8 cellular contexts compared by ENCODE assay signal in genomic region chr16:17469011-17469741, GRCh38. TPM values are rescaled to one million over a fixed set of nuclear protein-coding genes. Genes with fewer than 3 reads are reported as not detected.
DNase-seq lines count a peak whose midpoint lies in the region; ATAC-seq, FAIRE-seq and TF ChIP-seq lines count a peak whose summit lies in the region.

No MANE protein-coding gene starts in this region.

- POLR2A ChIA-PET in activated CD4-positive, alpha-beta memory T cell treated with anti-CD3 and anti-CD28 coated beads for 36 hours (lab: Charles Lee), result interaction anchor here (0.5 to 0.6 kb wide), 2 partner anchors 123 to 1319 kb away, joined by 3 read pairs; no protein-coding TSS in a partner anchor

- H3K36me3 Mint-ChIP-seq in activated CD4-positive, alpha-beta memory T cell treated with anti-CD3 and anti-CD28 coated beads for 36 hours, result no peaks in the 10 kb centered on the region

- peak overlapping the region; percentile 86 for H3K4me3 Mint-ChIP-seq in activated CD4-positive, alpha-beta memory T cell treated with anti-CD3 and anti-CD28 coated beads for 36 hours

- H3K27ac ChIP-seq in iPS-18a (ENCODE audit: low read length) (no peak overlapping the region), stomach smooth muscle (ENCODE audit: low read length) (no peak overlapping the region)

- CTCF ChIA-PET in activated CD4-positive, alpha-beta memory T cell treated with anti-CD3 and anti-CD28 coated beads for 36 hours (lab: Charles Lee), result interaction anchor here (1.0 to 3.3 kb wide), 7 partner anchors 9 to 608 kb away, joined by 3 to 24 read pairs (median 12); no protein-coding TSS in a partner anchor

- H3K4me3 ChIP-seq in iPS-18a (ENCODE audit: low read length), result peak overlapping the region; percentile 53
- peak overlapping the region; percentile 84 to 85 for H3K4me3 ChIP-seq in stomach smooth muscle (ENCODE audit: low read length in 2 of 2)

- no peaks in the 10 kb centered on the region for H3K36me3 ChIP-seq in iPS-18a (ENCODE audit: control insufficient read depth, low read depth, low read length)
- H3K36me3 ChIP-seq in stomach smooth muscle (ENCODE audit: control insufficient read depth in 2 of 2, insufficient read depth in 2 of 2, low read length in 2 of 2), result no peaks in the 10 kb centered on the region

- H3K9ac ChIP-seq in iPS-18a (ENCODE audit: low read length) (no peak overlapping the region), stomach smooth muscle (ENCODE audit: low read length in 2 of 2) (peak overlapping the region; percentile 64 to 69)

- ATAC-seq in HG02571 (IDR thresholded peaks at IDR 0.05; ENCODE audit: unreplicated experiment), result no peak

- peaks cover 40% of the 10 kb centered on the region for H3K4me1 Mint-ChIP-seq in activated CD4-positive, alpha-beta memory T cell treated with anti-CD3 and anti-CD28 coated beads for 36 hours (ENCODE audit: low read depth)

- no peaks in the 10 kb centered on the region for H3K9me3 ChIP-seq in iPS-18a (ENCODE audit: control insufficient read depth, low read depth, low read length)
- no peaks in the 10 kb centered on the region for H3K9me3 ChIP-seq in stomach smooth muscle (ENCODE audit: control insufficient read depth in 2 of 2, low read length in 2 of 2)

- H3K9me3 Mint-ChIP-seq in activated CD4-positive, alpha-beta memory T cell treated with anti-CD3 and anti-CD28 coated beads for 36 hours, result no peaks in the 10 kb centered on the region

- H3K27me3 Mint-ChIP-seq in activated CD4-positive, alpha-beta memory T cell treated with anti-CD3 and anti-CD28 coated beads for 36 hours, result no peaks in the 10 kb centered on the region

- FAIRE-seq in H54 (lab: Jason Lieb, UNC), result no peak

- no peak for TF ChIP-seq POLR2A in H54 (IDR thresholded peaks at IDR 0.05; ENCODE audit: low read depth, low read length)

- peaks cover 34% of the 10 kb centered on the region for H3K27me3 ChIP-seq in iPS-18a (ENCODE audit: control insufficient read depth, insufficient read depth, low read length)
- no peaks in the 10 kb centered on the region for H3K27me3 ChIP-seq in stomach smooth muscle (ENCODE audit: control insufficient read depth in 1 of 2, insufficient read depth in 2 of 2, low read length in 2 of 2)

- peaks cover 48% of the 10 kb centered on the region for H3K4me1 ChIP-seq in iPS-18a (ENCODE audit: control insufficient read depth, low read depth, low read length)
- H3K4me1 ChIP-seq in stomach smooth muscle (ENCODE audit: control insufficient read depth, insufficient read depth, low read length), result peaks cover 30% of the 10 kb centered on the region

- peak overlapping the region; percentile 36 for H3K27ac Mint-ChIP-seq in activated CD4-positive, alpha-beta memory T cell treated with anti-CD3 and anti-CD28 coated beads for 36 hours

- intact Hi-C loops in activated CD4-positive, alpha-beta memory T cell treated with anti-CD3 and anti-CD28 coated beads for 36 hours (cut with micrococcal nuclease), result loop anchor here (5.0 kb wide), 1 partner anchor 277 kb away; no protein-coding TSS in a partner anchor

- DNase-seq in NCI-H510A treated with DMSO at 0.1 percent for 48 hours (lab: John Stamatoyannopoulos, UW) (peak; percentile 35), NCI-H510A (lab: John Stamatoyannopoulos, UW) (no peak), H54 (ENCODE audit: insufficient read length, low spot score) (no peak), KG1 (lab: John Stamatoyannopoulos, UW) (no peak)
- DNase-seq in activated CD4-positive, alpha-beta memory T cell treated with anti-CD3 and anti-CD28 coated beads for 36 hours, result no peak

RNA-seq across cellular contexts. Expression of gene XYLT1, which starts 1.6 kb away (rescaled TPM):
- total RNA-seq in activated CD4-positive, alpha-beta memory T cell treated with anti-CD3 and anti-CD28 coated beads for 36 hours, result 1 to 10 TPM; 6.2 to 6.8 TPM
